In genomic region chr7:99422625-99423024, GRCh38 we compare ENCODE assay signal across 1 cellular context.
TF ChIP-seq lines count a peak whose summit lies in the region.

No MANE protein-coding gene starts in this region.

TF ChIP-seq in K562, 482 proteins besides CTCF, POLR2A, EP300 and RAD21:
- TF ChIP-seq SMARCA4 (IDR thresholded peaks at IDR 0.05): 0 out of 2 replicates have a peak, but pooled peaks have one; percentile 3
- no peak for TF ChIP-seq GABPA (tag; conservative IDR thresholded peaks at IDR 0.05; ENCODE audit: low read depth)
- TF ChIP-seq CSDE1 (IDR thresholded peaks at IDR 0.05): no peak
- TF ChIP-seq SIN3A (IDR thresholded peaks at IDR 0.05; ENCODE audit: borderline replicate concordance in 2 of 2, control insufficient read depth in 1 of 2, low read depth in 2 of 2, low read length in 2 of 2): no peak
- TF ChIP-seq MGA (IDR thresholded peaks at IDR 0.05): no peak
- no peak for TF ChIP-seq TEAD4 (IDR thresholded peaks at IDR 0.05; ENCODE audit: low read length)
- TF ChIP-seq TEAD4 (CRISPR knock-in tag; IDR thresholded peaks at IDR 0.05; ENCODE audit: borderline replicate concordance): no peak
TF ChIP-seq in K562: peak in this region for 1.
